Comparison of ENCODE assay signal across 8 cellular contexts in the genomic region with DNA sequence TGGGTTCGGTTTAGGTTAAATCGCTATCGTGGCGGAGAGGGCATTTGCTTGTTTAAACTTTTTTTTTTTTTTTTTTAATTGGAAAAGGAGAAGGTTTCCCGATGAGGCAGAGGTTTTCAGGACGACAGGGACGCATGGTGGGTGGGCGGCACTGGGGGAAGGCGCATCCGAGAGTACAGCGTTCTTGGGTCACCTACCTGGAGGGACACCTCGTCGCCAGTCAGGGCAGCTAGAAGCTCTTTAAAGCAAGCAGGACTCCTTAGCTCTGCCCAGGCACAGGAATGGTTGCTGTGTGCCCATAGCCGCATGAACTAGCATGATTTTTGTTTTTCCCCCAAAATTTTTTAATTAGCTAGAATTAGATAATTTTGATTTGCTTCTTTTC. TPM values are rescaled to one million over a fixed set of nuclear protein-coding genes. Genes with fewer than 3 reads are reported as not detected.
DNase-seq lines count a peak whose midpoint lies in the region; ATAC-seq and TF ChIP-seq lines count a peak whose summit lies in the region.

No MANE protein-coding gene starts in this region.

- peaks cover 12% of the 10 kb centered on the region for H3K4me1 ChIP-seq in Caco-2
- peaks cover 32% of the 10 kb centered on the region for H3K4me1 ChIP-seq in hepatocyte (ENCODE audit: insufficient read depth)
- peaks cover 24% of the 10 kb centered on the region for H3K4me1 ChIP-seq in prostate gland (replicated peaks)

- H3K4me3 ChIP-seq in Caco-2 (ENCODE audit: low read depth, low read length) = no peak overlapping the region
- H3K4me3 ChIP-seq in SK-N-MC = peak overlapping the region; percentile 83
- peak overlapping the region; percentile 77 for H3K4me3 ChIP-seq in hepatocyte
- peak overlapping the region; percentile 71 to 75 for H3K4me3 ChIP-seq in prostate gland

- intact Hi-C loops in Caco-2 (cut with micrococcal nuclease; ENCODE audit: unreplicated experiment) (no loop called here), prostate gland (cut with DNase I) (loop anchor here (5.0 kb wide), 4 partner anchors 163 to 508 kb away; a partner anchor contains a TSS)

- TF ChIP-seq CTCF in Caco-2 (IDR thresholded peaks at IDR 0.05; ENCODE audit: insufficient read depth in 1 of 2, low read depth in 1 of 2, low read length in 1 of 2, severe bottlenecking in 1 of 2, unreplicated experiment in 1 of 2) = no peak
- no peak for TF ChIP-seq CTCF in hepatocyte (IDR thresholded peaks at IDR 0.05; ENCODE audit: poor library complexity)
- TF ChIP-seq CTCF in prostate gland (IDR thresholded peaks at IDR 0.05) = no peak

- POLR2A ChIA-PET in Caco-2 (lab: Charles Lee) = no interaction called here

- H3K4me3 Mint-ChIP-seq in Caco-2 (ENCODE audit: unreplicated experiment) = peak overlapping the region; percentile 30

- no peaks in the 10 kb centered on the region for H3K36me3 Mint-ChIP-seq in Caco-2 (ENCODE audit: insufficient read depth, unreplicated experiment)

- WGBS in hepatocyte (ENCODE audit: low lambda C conversion rate, missing lambda C conversion rate) = 14% methylated on average over 14 of the region's 14 CpGs
- WGBS in prostate gland = 13% methylated on average over 14 of the region's 14 CpGs

- no peak for TF ChIP-seq POLR2A in prostate gland (IDR thresholded peaks at IDR 0.05)

- H3K79me2 ChIP-seq in hepatocyte = peaks cover 4% of the 10 kb centered on the region

- H3K36me3 ChIP-seq in Caco-2 (ENCODE audit: control insufficient read depth, insufficient read depth, low read length) = no peaks in the 10 kb centered on the region
- no peaks in the 10 kb centered on the region for H3K36me3 ChIP-seq in SK-N-MC (ENCODE audit: insufficient read depth, low read length)
- H3K36me3 ChIP-seq in hepatocyte (replicated peaks; ENCODE audit: insufficient read depth, low read depth) = no peaks in the 10 kb centered on the region
- no peaks in the 10 kb centered on the region for H3K36me3 ChIP-seq in prostate gland

- ATAC-seq in GM21576 (IDR thresholded peaks at IDR 0.05; ENCODE audit: unreplicated experiment) = no peak

- DNase-seq in Caco-2 (no peak), SK-N-MC (ENCODE audit: low read depth, low spot score) (no peak), hepatocyte (ENCODE audit: low spot score) (no peak), prostate gland (ENCODE audit: low spot score) (no peak), RPMI8226 (no peak), NCI-H2081 treated with DMSO at 0.1 percent for 48 hours (lab: John Stamatoyannopoulos, UW) (no peak)
- no peak for DNase-seq in activated CD4-positive, alpha-beta T cell treated with anti-CD3 and anti-CD28 coated beads for 1 hour

- H3K9me3 ChIP-seq in Caco-2 = no peaks in the 10 kb centered on the region
- no peaks in the 10 kb centered on the region for H3K9me3 ChIP-seq in SK-N-MC (ENCODE audit: low read depth, low read length)
- no peaks in the 10 kb centered on the region for H3K9me3 ChIP-seq in hepatocyte (ENCODE audit: low read depth)
- no peaks in the 10 kb centered on the region for H3K9me3 ChIP-seq in prostate gland

- H3K9me3 Mint-ChIP-seq in Caco-2 (ENCODE audit: unreplicated experiment) = no peaks in the 10 kb centered on the region

- peak overlapping the region; percentile 96 for H3K4me2 ChIP-seq in hepatocyte

- H4K20me1 ChIP-seq in hepatocyte (ENCODE audit: insufficient read depth, poor library complexity, severe bottlenecking) = no peaks in the 10 kb centered on the region

- H3K9me2 ChIP-seq in hepatocyte (replicated peaks; ENCODE audit: insufficient read depth) = no peaks in the 10 kb centered on the region

- BruUV-seq in Caco-2 (replicated peaks; lab: Mats Ljungman, UMichigan) = no TSS peak

- H3K27me3 Mint-ChIP-seq in Caco-2 (ENCODE audit: insufficient read depth, unreplicated experiment) = peaks cover 37% of the 10 kb centered on the region

- no peak overlapping the region for H3K27ac Mint-ChIP-seq in Caco-2 (ENCODE audit: unreplicated experiment)

- CTCF ChIA-PET in Caco-2 (lab: Charles Lee) = interaction anchor here (0.5 to 0.6 kb wide), 2 partner anchors 219 to 517 kb away, joined by 3 read pairs; no protein-coding TSS in a partner anchor

- H3K9ac ChIP-seq in SK-N-MC (ENCODE audit: insufficient read length) = no peak overlapping the region

- no peak overlapping the region for H2AFZ ChIP-seq in hepatocyte

- no peaks in the 10 kb centered on the region for H3K4me1 Mint-ChIP-seq in Caco-2 (ENCODE audit: low read depth, unreplicated experiment)

- H3K27me3 ChIP-seq in Caco-2 (replicated peaks; ENCODE audit: control insufficient read depth, insufficient read depth, low read length) (peaks cover 7% of the 10 kb centered on the region), hepatocyte (peaks cover 13% of the 10 kb centered on the region), prostate gland (replicated peaks; ENCODE audit: insufficient read depth) (no peaks in the 10 kb centered on the region)

- H3K27ac ChIP-seq in SK-N-MC (no peak overlapping the region), hepatocyte (peak overlapping the region; percentile 72), prostate gland (peak overlapping the region; percentile 69 to 72)

RNA-seq across cellular contexts. Expression of a gene that starts 0.4 kb away (rescaled TPM):
- 1.2 and 1.5 TPM in 2 replicates for total RNA-seq in Caco-2 (2022)
- total RNA-seq in hepatocyte = 13.3 and 15.1 TPM in 2 replicates
- polyA plus RNA-seq in hepatocyte = 17.5 and 29.0 TPM in 2 replicates
- 100 to 1,000 TPM in 1 of 2 donors, 10 to 100 TPM in 1; 59.9 to 107 TPM for total RNA-seq in prostate gland
